7 cellular contexts compared by ENCODE assay signal in genomic region chr5:87541033-87541432, GRCh38.
DNase-seq lines count a peak whose midpoint lies in the region; ATAC-seq and TF ChIP-seq lines count a peak whose summit lies in the region.

No MANE protein-coding gene starts in this region.

- no peaks in the 10 kb centered on the region for H3K79me2 ChIP-seq in SK-N-SH (ENCODE audit: insufficient read depth)

- ATAC-seq in gastroesophageal sphincter (peak; percentile 41), gastrocnemius medialis (no peak)

- no peaks in the 10 kb centered on the region for H3K9me3 ChIP-seq in SK-N-SH
- no peaks in the 10 kb centered on the region for H3K9me3 ChIP-seq in gastroesophageal sphincter
- no peaks in the 10 kb centered on the region for H3K9me3 ChIP-seq in gastrocnemius medialis

- H3K27me3 ChIP-seq in SK-N-SH (ENCODE audit: insufficient read depth) = no peaks in the 10 kb centered on the region
- no peaks in the 10 kb centered on the region for H3K27me3 ChIP-seq in gastroesophageal sphincter
- H3K27me3 ChIP-seq in gastrocnemius medialis = no peaks in the 10 kb centered on the region

- H3K4me2 ChIP-seq in SK-N-SH = no peak overlapping the region

- intact Hi-C loops in gastrocnemius medialis (cut with DNase I; ENCODE audit: low total_unique reads) = no loop called here

- POLR2A ChIA-PET in SK-N-SH (lab: Yijun Ruan, JAX) = no interaction called here

- TF ChIP-seq EP300 in SK-N-SH (IDR thresholded peaks at IDR 0.05; ENCODE audit: borderline replicate concordance in 1 of 2, low read depth in 1 of 2, low read length in 1 of 2) (no peak), gastroesophageal sphincter (IDR thresholded peaks at IDR 0.05) (no peak)

- H3K4me3 ChIP-seq in SK-N-SH (ENCODE audit: low read depth in 2 of 2, low read length in 1 of 2) (no peak overlapping the region), gastroesophageal sphincter (no peak overlapping the region), gastrocnemius medialis (no peak overlapping the region)

- CTCF ChIA-PET in SK-N-SH (lab: Yijun Ruan, JAX) = interaction anchor here (0.8 kb wide), 1 partner anchor 549 kb away, joined by 4 read pairs; no protein-coding TSS in a partner anchor

- H3K36me3 ChIP-seq in SK-N-SH (replicated peaks in 1 of 2; ENCODE audit: control insufficient read depth in 1 of 2, insufficient read depth in 2 of 2, low read length in 1 of 2) = no peaks in the 10 kb centered on the region
- no peaks in the 10 kb centered on the region for H3K36me3 ChIP-seq in gastroesophageal sphincter
- no peaks in the 10 kb centered on the region for H3K36me3 ChIP-seq in gastrocnemius medialis

- TF ChIP-seq CTCF in SK-N-SH (IDR thresholded peaks at IDR 0.05) (peak; percentile 13; the same call in 1 of the 2 replicates), gastroesophageal sphincter (IDR thresholded peaks at IDR 0.05) (no peak), gastrocnemius medialis (IDR thresholded peaks at IDR 0.05 in 4 of 5, conservative IDR thresholded peaks at IDR 0.05 in 1 of 5) (no peak)

- no peaks in the 10 kb centered on the region for H4K20me1 ChIP-seq in SK-N-SH (ENCODE audit: insufficient read depth)

- peak; percentile 62 for TF ChIP-seq RAD21 in SK-N-SH (IDR thresholded peaks at IDR 0.05; ENCODE audit: low read length)

- no peaks in the 10 kb centered on the region for H3F3A ChIP-seq in SK-N-SH (replicated peaks; ENCODE audit: insufficient read depth)

- 3% methylated on average over 1 of the region's 1 CpG for WGBS in SK-N-SH (ENCODE audit: low lambda C conversion rate)
- 25 to 33% methylated on average over 1 of the region's 1 CpG for WGBS in gastroesophageal sphincter (ENCODE audit: low coverage in 1 of 2), 2 donors

- no peaks in the 10 kb centered on the region for H3K9me2 ChIP-seq in SK-N-SH

- no peaks in the 10 kb centered on the region; a peak in 1 of 4 replicates for H3K4me1 ChIP-seq in SK-N-SH (ENCODE audit: control insufficient read depth in 1 of 2, insufficient read depth in 2 of 2, low read depth in 1 of 2, low read length in 1 of 2)
- H3K4me1 ChIP-seq in gastroesophageal sphincter = no peaks in the 10 kb centered on the region
- no peaks in the 10 kb centered on the region for H3K4me1 ChIP-seq in gastrocnemius medialis

- DNase-seq in HT1080 (ENCODE audit: low read depth) = peak; percentile 69
- peak; percentile 19 for DNase-seq in SK-N-SH
- peak; percentile 3 to 24 for DNase-seq in gastrocnemius medialis
- no peak for DNase-seq in mesenteric fat pad (ENCODE audit: low spot score)
- no peak for DNase-seq in activated effector memory CD4-positive, alpha-beta T cell treated with Interleukin-2 at 50 U/mL for 16 hours
- no peak for DNase-seq in NK-92 treated with Interleukin-12 subunit alpha and Interleukin-12 subunit beta, amount 100 ng/mL, for 24 hours (lab: John Stamatoyannopoulos, UW)

- in situ Hi-C loops in gastrocnemius medialis (cut with MboI; ENCODE audit: low sequenced_read_pairs in 4 of 4) = no loop called here

- H3K27ac ChIP-seq in SK-N-SH (ENCODE audit: low read depth in 2 of 2, low read length in 1 of 2) = no peak overlapping the region
- no peak overlapping the region for H3K27ac ChIP-seq in gastroesophageal sphincter
- H3K27ac ChIP-seq in gastrocnemius medialis = no peak overlapping the region

- no peak for TF ChIP-seq POLR2A in gastroesophageal sphincter (IDR thresholded peaks at IDR 0.05)
- no peak for TF ChIP-seq POLR2A in gastrocnemius medialis (IDR thresholded peaks at IDR 0.05)

- H2AFZ ChIP-seq in SK-N-SH (ENCODE audit: low read depth) = no peak overlapping the region

- H3K9ac ChIP-seq in SK-N-SH = no peak overlapping the region

TF ChIP-seq in SK-N-SH, 30 proteins besides CTCF, POLR2A, EP300 and RAD21:
- peak; percentile 19; the same call in 1 of the 2 replicates for TF ChIP-seq GATA2 (CRISPR knock-in tag; IDR thresholded peaks at IDR 0.05)
- no peak for TF ChIP-seq ELF1 (IDR thresholded peaks at IDR 0.05)

Comparison
In these comparisons a context has a peak if more than half of its experiments do, and no peak if none do; other contexts are left out.
1. DNase-seq: peak in HT1080 (single experiment), SK-N-SH (single experiment) and gastrocnemius medialis (2 of 2); none in mesenteric fat pad (single experiment), activated effector memory CD4-positive, alpha-beta T cell treated with Interleukin-2 at 50 U/mL for 16 hours (single experiment) and NK-92 treated with Interleukin-12 subunit alpha and Interleukin-12 subunit beta, amount 100 ng/mL, for 24 hours (single experiment).